8 cellular contexts compared by ENCODE assay signal in the genomic region with DNA sequence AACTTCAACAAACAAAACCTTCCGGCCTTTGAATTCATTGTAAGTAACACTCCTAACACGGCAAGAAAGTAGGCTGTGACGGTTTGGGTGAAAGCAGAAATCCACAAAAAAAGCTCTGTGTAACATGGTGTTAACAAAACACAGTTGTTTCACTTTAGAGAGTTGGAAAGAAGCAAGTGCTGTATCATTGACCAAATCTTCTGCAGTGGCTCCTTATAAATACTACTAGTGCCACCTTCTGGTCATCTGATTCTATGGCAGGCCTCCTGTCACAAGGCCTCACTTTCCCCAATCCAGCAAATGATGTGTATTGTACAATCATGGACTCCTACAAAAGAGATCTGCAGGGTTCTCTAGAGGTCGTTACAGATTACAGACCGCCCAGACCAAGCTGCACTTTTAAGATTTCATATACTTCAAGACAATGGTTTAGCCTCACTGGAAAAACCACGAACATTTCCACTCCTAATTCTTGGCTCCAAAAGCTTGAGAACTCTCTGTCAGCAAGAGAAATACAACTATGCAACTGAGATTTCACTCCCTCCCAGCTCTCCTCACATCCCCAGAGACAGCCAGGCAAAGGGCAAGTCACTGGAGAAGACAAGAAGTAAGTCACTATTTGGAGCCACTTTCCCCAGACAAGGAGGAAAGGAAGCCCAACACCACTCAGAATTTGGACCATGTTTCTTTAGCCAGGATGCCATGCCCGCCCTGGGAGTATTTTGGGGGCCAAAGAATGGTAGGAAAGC.
DNase-seq lines count a peak whose midpoint lies in the region; ATAC-seq and TF ChIP-seq lines count a peak whose summit lies in the region.

No MANE protein-coding gene starts in this region.

- H3K9me3 Mint-ChIP-seq in WTC11, result no peaks in the 10 kb centered on the region

- H3K27ac Mint-ChIP-seq in WTC11, result peak overlapping the region; percentile 28; the same call in 1 of the 2 replicates

- H3K4me1 Mint-ChIP-seq in WTC11, result peaks cover 58% of the 10 kb centered on the region

- H3K4me3 Mint-ChIP-seq in WTC11, result no peak overlapping the region

- ATAC-seq in GM18907 (IDR thresholded peaks at IDR 0.05; ENCODE audit: unreplicated experiment) (peak; percentile 98), HG03060 (IDR thresholded peaks at IDR 0.05; ENCODE audit: low read depth, unreplicated experiment) (peak; percentile 97), WTC11 (peak; percentile 62)

- POLR2A ChIA-PET in WTC11 (lab: Charles Lee), result no interaction called here

- 0 out of 2 replicates have a peak, but pooled peaks cover 3% of the 10 kb centered on the region for H3K36me3 Mint-ChIP-seq in WTC11

- DNase-seq in D341Med (ENCODE audit: low spot score) (peak; percentile 62), NCI-H2081 treated with DMSO at 0.1 percent for 48 hours (lab: John Stamatoyannopoulos, UW) (peak; percentile 24), WTC11 (ENCODE audit: low spot score) (peak; percentile 22), foreskin melanocyte (peak; percentile 72), nucleus accumbens (lab: John Stamatoyannopoulos, UW) (peak in 39 of 56 donors; percentile 2 to 71 (median 17))
- no peak for DNase-seq in activated naive CD4-positive, alpha-beta T cell (lab: John Stamatoyannopoulos, UW)

- CTCF ChIA-PET in WTC11 (lab: Charles Lee), result interaction anchor here (0.6 to 2.2 kb wide), 7 partner anchors 54 to 181 kb away, joined by 3 to 16 read pairs (median 3); no protein-coding TSS in a partner anchor

- peak; percentile 50 for TF ChIP-seq CTCF in WTC11 (IDR thresholded peaks at IDR 0.05)

- no peaks in the 10 kb centered on the region for H3K27me3 Mint-ChIP-seq in WTC11 (ENCODE audit: low read depth)

TF ChIP-seq in WTC11, 78 proteins besides CTCF, POLR2A, EP300 and RAD21 (continues in another document):
- TF ChIP-seq, protein P1, sequence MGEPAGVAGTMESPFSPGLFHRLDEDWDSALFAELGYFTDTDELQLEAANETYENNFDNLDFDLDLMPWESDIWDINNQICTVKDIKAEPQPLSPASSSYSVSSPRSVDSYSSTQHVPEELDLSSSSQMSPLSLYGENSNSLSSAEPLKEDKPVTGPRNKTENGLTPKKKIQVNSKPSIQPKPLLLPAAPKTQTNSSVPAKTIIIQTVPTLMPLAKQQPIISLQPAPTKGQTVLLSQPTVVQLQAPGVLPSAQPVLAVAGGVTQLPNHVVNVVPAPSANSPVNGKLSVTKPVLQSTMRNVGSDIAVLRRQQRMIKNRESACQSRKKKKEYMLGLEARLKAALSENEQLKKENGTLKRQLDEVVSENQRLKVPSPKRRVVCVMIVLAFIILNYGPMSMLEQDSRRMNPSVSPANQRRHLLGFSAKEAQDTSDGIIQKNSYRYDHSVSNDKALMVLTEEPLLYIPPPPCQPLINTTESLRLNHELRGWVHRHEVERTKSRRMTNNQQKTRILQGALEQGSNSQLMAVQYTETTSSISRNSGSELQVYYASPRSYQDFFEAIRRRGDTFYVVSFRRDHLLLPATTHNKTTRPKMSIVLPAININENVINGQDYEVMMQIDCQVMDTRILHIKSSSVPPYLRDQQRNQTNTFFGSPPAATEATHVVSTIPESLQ (CRISPR knock-in tag; IDR thresholded peaks at IDR 0.05), result no peak
- TF ChIP-seq, protein P2, sequence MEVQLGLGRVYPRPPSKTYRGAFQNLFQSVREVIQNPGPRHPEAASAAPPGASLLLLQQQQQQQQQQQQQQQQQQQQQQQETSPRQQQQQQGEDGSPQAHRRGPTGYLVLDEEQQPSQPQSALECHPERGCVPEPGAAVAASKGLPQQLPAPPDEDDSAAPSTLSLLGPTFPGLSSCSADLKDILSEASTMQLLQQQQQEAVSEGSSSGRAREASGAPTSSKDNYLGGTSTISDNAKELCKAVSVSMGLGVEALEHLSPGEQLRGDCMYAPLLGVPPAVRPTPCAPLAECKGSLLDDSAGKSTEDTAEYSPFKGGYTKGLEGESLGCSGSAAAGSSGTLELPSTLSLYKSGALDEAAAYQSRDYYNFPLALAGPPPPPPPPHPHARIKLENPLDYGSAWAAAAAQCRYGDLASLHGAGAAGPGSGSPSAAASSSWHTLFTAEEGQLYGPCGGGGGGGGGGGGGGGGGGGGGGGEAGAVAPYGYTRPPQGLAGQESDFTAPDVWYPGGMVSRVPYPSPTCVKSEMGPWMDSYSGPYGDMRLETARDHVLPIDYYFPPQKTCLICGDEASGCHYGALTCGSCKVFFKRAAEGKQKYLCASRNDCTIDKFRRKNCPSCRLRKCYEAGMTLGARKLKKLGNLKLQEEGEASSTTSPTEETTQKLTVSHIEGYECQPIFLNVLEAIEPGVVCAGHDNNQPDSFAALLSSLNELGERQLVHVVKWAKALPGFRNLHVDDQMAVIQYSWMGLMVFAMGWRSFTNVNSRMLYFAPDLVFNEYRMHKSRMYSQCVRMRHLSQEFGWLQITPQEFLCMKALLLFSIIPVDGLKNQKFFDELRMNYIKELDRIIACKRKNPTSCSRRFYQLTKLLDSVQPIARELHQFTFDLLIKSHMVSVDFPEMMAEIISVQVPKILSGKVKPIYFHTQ (CRISPR knock-in tag; IDR thresholded peaks at IDR 0.05), result no peak
- TF ChIP-seq SOX15 (CRISPR knock-in tag; IDR thresholded peaks at IDR 0.05) (no peak), OVOL2 (CRISPR knock-in tag; IDR thresholded peaks at IDR 0.05; ENCODE audit: borderline replicate concordance) (no peak), GRHL2 (CRISPR knock-in tag; IDR thresholded peaks at IDR 0.05; ENCODE audit: insufficient replicate concordance, severe bottlenecking) (no peak), ZNF671 (CRISPR knock-in tag; IDR thresholded peaks at IDR 0.05) (no peak)
- TF ChIP-seq, protein P3, sequence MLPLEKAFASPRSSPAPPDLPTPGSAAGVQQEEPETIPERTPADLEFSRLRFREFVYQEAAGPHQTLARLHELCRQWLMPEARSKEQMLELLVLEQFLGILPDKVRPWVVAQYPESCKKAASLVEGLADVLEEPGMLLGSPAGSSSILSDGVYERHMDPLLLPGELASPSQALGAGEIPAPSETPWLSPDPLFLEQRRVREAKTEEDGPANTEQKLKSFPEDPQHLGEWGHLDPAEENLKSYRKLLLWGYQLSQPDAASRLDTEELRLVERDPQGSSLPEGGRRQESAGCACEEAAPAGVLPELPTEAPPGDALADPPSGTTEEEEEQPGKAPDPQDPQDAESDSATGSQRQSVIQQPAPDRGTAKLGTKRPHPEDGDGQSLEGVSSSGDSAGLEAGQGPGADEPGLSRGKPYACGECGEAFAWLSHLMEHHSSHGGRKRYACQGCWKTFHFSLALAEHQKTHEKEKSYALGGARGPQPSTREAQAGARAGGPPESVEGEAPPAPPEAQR (CRISPR knock-in tag; IDR thresholded peaks at IDR 0.05), result no peak
- TF ChIP-seq, protein P4, sequence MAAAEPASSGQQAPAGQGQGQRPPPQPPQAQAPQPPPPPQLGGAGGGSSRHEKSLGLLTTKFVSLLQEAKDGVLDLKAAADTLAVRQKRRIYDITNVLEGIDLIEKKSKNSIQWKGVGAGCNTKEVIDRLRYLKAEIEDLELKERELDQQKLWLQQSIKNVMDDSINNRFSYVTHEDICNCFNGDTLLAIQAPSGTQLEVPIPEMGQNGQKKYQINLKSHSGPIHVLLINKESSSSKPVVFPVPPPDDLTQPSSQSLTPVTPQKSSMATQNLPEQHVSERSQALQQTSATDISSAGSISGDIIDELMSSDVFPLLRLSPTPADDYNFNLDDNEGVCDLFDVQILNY (CRISPR knock-in tag; IDR thresholded peaks at IDR 0.05), result no peak
- TF ChIP-seq, protein P5, sequence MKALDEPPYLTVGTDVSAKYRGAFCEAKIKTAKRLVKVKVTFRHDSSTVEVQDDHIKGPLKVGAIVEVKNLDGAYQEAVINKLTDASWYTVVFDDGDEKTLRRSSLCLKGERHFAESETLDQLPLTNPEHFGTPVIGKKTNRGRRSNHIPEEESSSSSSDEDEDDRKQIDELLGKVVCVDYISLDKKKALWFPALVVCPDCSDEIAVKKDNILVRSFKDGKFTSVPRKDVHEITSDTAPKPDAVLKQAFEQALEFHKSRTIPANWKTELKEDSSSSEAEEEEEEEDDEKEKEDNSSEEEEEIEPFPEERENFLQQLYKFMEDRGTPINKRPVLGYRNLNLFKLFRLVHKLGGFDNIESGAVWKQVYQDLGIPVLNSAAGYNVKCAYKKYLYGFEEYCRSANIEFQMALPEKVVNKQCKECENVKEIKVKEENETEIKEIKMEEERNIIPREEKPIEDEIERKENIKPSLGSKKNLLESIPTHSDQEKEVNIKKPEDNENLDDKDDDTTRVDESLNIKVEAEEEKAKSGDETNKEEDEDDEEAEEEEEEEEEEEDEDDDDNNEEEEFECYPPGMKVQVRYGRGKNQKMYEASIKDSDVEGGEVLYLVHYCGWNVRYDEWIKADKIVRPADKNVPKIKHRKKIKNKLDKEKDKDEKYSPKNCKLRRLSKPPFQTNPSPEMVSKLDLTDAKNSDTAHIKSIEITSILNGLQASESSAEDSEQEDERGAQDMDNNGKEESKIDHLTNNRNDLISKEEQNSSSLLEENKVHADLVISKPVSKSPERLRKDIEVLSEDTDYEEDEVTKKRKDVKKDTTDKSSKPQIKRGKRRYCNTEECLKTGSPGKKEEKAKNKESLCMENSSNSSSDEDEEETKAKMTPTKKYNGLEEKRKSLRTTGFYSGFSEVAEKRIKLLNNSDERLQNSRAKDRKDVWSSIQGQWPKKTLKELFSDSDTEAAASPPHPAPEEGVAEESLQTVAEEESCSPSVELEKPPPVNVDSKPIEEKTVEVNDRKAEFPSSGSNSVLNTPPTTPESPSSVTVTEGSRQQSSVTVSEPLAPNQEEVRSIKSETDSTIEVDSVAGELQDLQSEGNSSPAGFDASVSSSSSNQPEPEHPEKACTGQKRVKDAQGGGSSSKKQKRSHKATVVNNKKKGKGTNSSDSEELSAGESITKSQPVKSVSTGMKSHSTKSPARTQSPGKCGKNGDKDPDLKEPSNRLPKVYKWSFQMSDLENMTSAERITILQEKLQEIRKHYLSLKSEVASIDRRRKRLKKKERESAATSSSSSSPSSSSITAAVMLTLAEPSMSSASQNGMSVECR (CRISPR knock-in tag; IDR thresholded peaks at IDR 0.05; ENCODE audit: borderline replicate concordance), result no peak
- TF ChIP-seq, protein P6, sequence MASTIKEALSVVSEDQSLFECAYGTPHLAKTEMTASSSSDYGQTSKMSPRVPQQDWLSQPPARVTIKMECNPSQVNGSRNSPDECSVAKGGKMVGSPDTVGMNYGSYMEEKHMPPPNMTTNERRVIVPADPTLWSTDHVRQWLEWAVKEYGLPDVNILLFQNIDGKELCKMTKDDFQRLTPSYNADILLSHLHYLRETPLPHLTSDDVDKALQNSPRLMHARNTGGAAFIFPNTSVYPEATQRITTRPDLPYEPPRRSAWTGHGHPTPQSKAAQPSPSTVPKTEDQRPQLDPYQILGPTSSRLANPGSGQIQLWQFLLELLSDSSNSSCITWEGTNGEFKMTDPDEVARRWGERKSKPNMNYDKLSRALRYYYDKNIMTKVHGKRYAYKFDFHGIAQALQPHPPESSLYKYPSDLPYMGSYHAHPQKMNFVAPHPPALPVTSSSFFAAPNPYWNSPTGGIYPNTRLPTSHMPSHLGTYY (CRISPR knock-in tag; IDR thresholded peaks at IDR 0.05), result no peak
- TF ChIP-seq, protein P7, sequence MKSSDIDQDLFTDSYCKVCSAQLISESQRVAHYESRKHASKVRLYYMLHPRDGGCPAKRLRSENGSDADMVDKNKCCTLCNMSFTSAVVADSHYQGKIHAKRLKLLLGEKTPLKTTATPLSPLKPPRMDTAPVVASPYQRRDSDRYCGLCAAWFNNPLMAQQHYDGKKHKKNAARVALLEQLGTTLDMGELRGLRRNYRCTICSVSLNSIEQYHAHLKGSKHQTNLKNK (CRISPR knock-in tag; IDR thresholded peaks at IDR 0.05), result no peak

Comparison
In these comparisons a context has a peak if more than half of its experiments do, and no peak if none do; other contexts are left out.
1. DNase-seq: peak in D341Med (single experiment), NCI-H2081 treated with DMSO at 0.1 percent for 48 hours (single experiment), WTC11 (single experiment), foreskin melanocyte (single experiment) and nucleus accumbens (39 of 56); none in activated naive CD4-positive, alpha-beta T cell (0 of 4).
2. Peak in every context shown above with its lines, with median percentiles within 50 percentile points of each other: ATAC-seq.